Comparison of ENCODE assay signal across 14 cellular contexts in genomic region chr7:18538554-18539250, GRCh38. TPM values are rescaled to one million over a fixed set of nuclear protein-coding genes. Genes with fewer than 3 reads are reported as not detected.
DNase-seq lines count a peak whose midpoint lies in the region; ATAC-seq lines count a peak whose summit lies in the region.
"Had no signal": no experiment of that assay in that cellular context is flagged by ENCODE, and none has a peak within 500 bp of the region (broad histone marks: within the 10 kb centered on the region; RNA-seq: fewer than 3 reads in every experiment).

No MANE protein-coding gene starts in this region.

- H3K27me3 Mint-ChIP-seq in activated naive CD8-positive, alpha-beta T cell, result no peaks in the 10 kb centered on the region
- H3K27me3 Mint-ChIP-seq: activated CD4-positive, alpha-beta T cell treated with anti-CD3 and anti-CD28 coated beads, Interleukin-2, amount 10 ng/mL, durations not matched to agents 7 days and 5 days; brain had no signal

- H2BK5ac ChIP-seq in trophoblast cell (ENCODE audit: low read depth, low read length, poor library complexity), result no peak overlapping the region

- no peak overlapping the region for H4K12ac ChIP-seq in trophoblast cell (ENCODE audit: low read depth, low read length)

- H3K36me3 ChIP-seq in trophoblast cell (ENCODE audit: control insufficient read depth in 1 of 2, insufficient read depth in 2 of 2, low read length in 2 of 2), result no peaks in the 10 kb centered on the region

- H3K27me3 ChIP-seq in trophoblast cell (ENCODE audit: insufficient read depth, low read length), result no peaks in the 10 kb centered on the region

- no peaks in the 10 kb centered on the region for H3K79me1 ChIP-seq in trophoblast cell (ENCODE audit: low read length)

- H3K9me3 Mint-ChIP-seq in activated naive CD8-positive, alpha-beta T cell (ENCODE audit: low read depth), result no peaks in the 10 kb centered on the region
- H3K9me3 Mint-ChIP-seq: activated CD4-positive, alpha-beta T cell treated with anti-CD3 and anti-CD28 coated beads, Interleukin-2, amount 10 ng/mL, durations not matched to agents 7 days and 5 days; brain; GM23338 had no signal

- no peak overlapping the region for H3K4me2 ChIP-seq in trophoblast cell (ENCODE audit: low read length)
- H3K4me2 ChIP-seq: GM23338 had no signal

- no peak overlapping the region for H4K8ac ChIP-seq in trophoblast cell (ENCODE audit: low read depth, low read length)

- no peaks in the 10 kb centered on the region for H3K4me1 ChIP-seq in trophoblast cell (ENCODE audit: control insufficient read depth in 1 of 2, insufficient read depth in 2 of 2, low read length in 2 of 2)

- H3K4me1 Mint-ChIP-seq in activated naive CD8-positive, alpha-beta T cell (ENCODE audit: low read depth), result no peaks in the 10 kb centered on the region
- H3K4me1 Mint-ChIP-seq: activated CD4-positive, alpha-beta T cell treated with anti-CD3 and anti-CD28 coated beads, Interleukin-2, amount 10 ng/mL, durations not matched to agents 7 days and 5 days had no signal

- ATAC-seq in GM18858 (IDR thresholded peaks at IDR 0.05; ENCODE audit: unreplicated experiment), result peak; percentile 88
- peak; percentile 88 for ATAC-seq in GM21381 (IDR thresholded peaks at IDR 0.05; ENCODE audit: unreplicated experiment)
- ATAC-seq in HG03064 (IDR thresholded peaks at IDR 0.05; ENCODE audit: low read depth, unreplicated experiment), result peak; percentile 80
- ATAC-seq: GM23338, PC-3 had no signal

- peak overlapping the region; percentile 4 for H3K27ac Mint-ChIP-seq in activated naive CD8-positive, alpha-beta T cell
- H3K27ac Mint-ChIP-seq: activated CD4-positive, alpha-beta T cell treated with anti-CD3 and anti-CD28 coated beads, Interleukin-2, amount 10 ng/mL, durations not matched to agents 7 days and 5 days; GM23338 had no signal

- H2BK120ac ChIP-seq in trophoblast cell (ENCODE audit: insufficient read depth, low read length, poor library complexity), result no peak overlapping the region

- H3K27ac ChIP-seq in trophoblast cell (ENCODE audit: low read depth, low read length), result no peak overlapping the region

- H3K23ac ChIP-seq in trophoblast cell (ENCODE audit: low read length), result no peak overlapping the region

- H3K79me2 ChIP-seq in trophoblast cell (ENCODE audit: control insufficient read depth, insufficient read depth, low read length, poor library complexity), result no peaks in the 10 kb centered on the region

- H3K9ac ChIP-seq in trophoblast cell (ENCODE audit: low read length), result no peak overlapping the region

- H3K36me3 Mint-ChIP-seq in activated naive CD8-positive, alpha-beta T cell, result no peaks in the 10 kb centered on the region

- no peaks in the 10 kb centered on the region for H3K9me3 ChIP-seq in trophoblast cell (ENCODE audit: insufficient read depth, low read depth, low read length)

- H2AK5ac ChIP-seq in trophoblast cell (ENCODE audit: low read length), result no peak overlapping the region

- H3K14ac ChIP-seq in trophoblast cell (ENCODE audit: low read length), result no peak overlapping the region

- DNase-seq in trophoblast cell (no peak), amygdala (lab: John Stamatoyannopoulos, UW) (no peak), NCI-H2227 (lab: John Stamatoyannopoulos, UW; ENCODE audit: unreplicated experiment) (no peak)
- DNase-seq in stimulated activated CD4-positive, alpha-beta T cell treated with anti-CD3 and anti-CD28 coated beads, Interleukin-4, amount 100 ng/mL, for 4 hours, result no peak
- DNase-seq: activated CD4-positive, alpha-beta T cell treated with anti-CD3 and anti-CD28 coated beads, Interleukin-2, amount 10 ng/mL, durations not matched to agents 7 days and 5 days; kidney glomerular epithelial cell; occipital lobe; PC-3 had no signal

- no peak overlapping the region for H3K4me3 ChIP-seq in trophoblast cell (ENCODE audit: low read depth, low read length)
- H3K4me3 ChIP-seq: GM23338 had no signal

- H2BK12ac ChIP-seq in trophoblast cell (ENCODE audit: low read length), result no peak overlapping the region

- H3K4ac ChIP-seq in trophoblast cell (ENCODE audit: low read depth, low read length), result no peak overlapping the region

- no peak overlapping the region for H3K18ac ChIP-seq in trophoblast cell (ENCODE audit: low read length)

- no peak overlapping the region for H2AFZ ChIP-seq in trophoblast cell (ENCODE audit: insufficient read depth, low read length, poor library complexity)
- H2AFZ ChIP-seq: GM23338 had no signal

- no peak overlapping the region for H4K91ac ChIP-seq in trophoblast cell (ENCODE audit: low read depth, low read length)

- no peak overlapping the region for H3K4me3 Mint-ChIP-seq in activated naive CD8-positive, alpha-beta T cell
- H3K4me3 Mint-ChIP-seq: activated CD4-positive, alpha-beta T cell treated with anti-CD3 and anti-CD28 coated beads, Interleukin-2, amount 10 ng/mL, durations not matched to agents 7 days and 5 days; brain; GM23338 had no signal

RNA-seq across cellular contexts. Expression of gene HDAC9, which starts 43.2 kb away (rescaled TPM):
- 0.51 and 0.58 TPM in 2 replicates for polyA plus RNA-seq in trophoblast cell (2013)
